Comparison of ENCODE assay signal across 9 cellular contexts in genomic region chr15:73368301-73369072, GRCh38. TPM values are rescaled to one million over a fixed set of nuclear protein-coding genes. Genes with fewer than 3 reads are reported as not detected.
A peak's percentile ranks its signal among the peaks of the same experiment; 100 is the strongest.
DNase-seq lines count a peak whose midpoint lies in the region; ATAC-seq and TF ChIP-seq lines count a peak whose summit lies in the region.
"Had no signal": no experiment of that assay in that cellular context is flagged by ENCODE, and none has a peak within 500 bp of the region (broad histone marks: within the 10 kb centered on the region; RNA-seq: fewer than 3 reads in every experiment).

Gene HCN4 (minus strand): TSS chr15:73368958. CDS start chr15:73368270, 688 bp downstream.

- ATAC-seq in GM19023 (IDR thresholded peaks at IDR 0.05; ENCODE audit: unreplicated experiment): no peak
- no peak for ATAC-seq in stimulated activated naive B cell treated with anti-CD40 and anti-IgM and Interleukin-4, amounts not matched to agents 10 μg/mL and 1 μg/mL and 100 μg/mL, for 72 hours (replicated peaks)

- peak within 1 kb of the TSS; percentile 66 for H2AFZ ChIP-seq in trophoblast cell (ENCODE audit: insufficient read depth, low read length, poor library complexity)

- peak within 1 kb of the TSS; percentile 10 for H4K12ac ChIP-seq in trophoblast cell (ENCODE audit: low read depth, low read length)

- intact Hi-C loops in head of caudate nucleus (cut with DNase I): no loop called here

- H4K8ac ChIP-seq in trophoblast cell (ENCODE audit: low read depth, low read length): peak within 1 kb of the TSS; percentile 51

- peak within 1 kb of the TSS; percentile 54 for H3K14ac ChIP-seq in trophoblast cell (ENCODE audit: low read length)

- H3K4me1 ChIP-seq in trophoblast cell (ENCODE audit: control insufficient read depth in 1 of 2, insufficient read depth in 2 of 2, low read length in 2 of 2): peaks cover 24 to 34% of the 10 kb centered on the region in 2 experiments

- H3K79me1 ChIP-seq in trophoblast cell (ENCODE audit: low read length): peaks cover 6% of the 10 kb centered on the region

- no peaks in the 10 kb centered on the region for H3K36me3 Mint-ChIP-seq in stimulated activated naive B cell treated with anti-CD40 and anti-IgM and Interleukin-4, amounts not matched to agents 10 μg/mL and 1 μg/mL and 100 μg/mL, for 72 hours

- H3K4me1 Mint-ChIP-seq in stimulated activated naive B cell treated with anti-CD40 and anti-IgM and Interleukin-4, amounts not matched to agents 10 μg/mL and 1 μg/mL and 100 μg/mL, for 72 hours: no peaks in the 10 kb centered on the region

- H3K27me3 Mint-ChIP-seq in stimulated activated naive B cell treated with anti-CD40 and anti-IgM and Interleukin-4, amounts not matched to agents 10 μg/mL and 1 μg/mL and 100 μg/mL, for 72 hours: peaks cover 55 to 75% of the 10 kb centered on the region in 2 donors

- H3K9me3 Mint-ChIP-seq in stimulated activated naive B cell treated with anti-CD40 and anti-IgM and Interleukin-4, amounts not matched to agents 10 μg/mL and 1 μg/mL and 100 μg/mL, for 72 hours: no peaks in the 10 kb centered on the region
- H3K9me3 Mint-ChIP-seq: activated T-cell treated with anti-CD3 and anti-CD28 coated beads, Interleukin-2, amount 50 U/mL, for 24 hours had no signal

- peaks cover 2% of the 10 kb centered on the region for H3K9me3 ChIP-seq in trophoblast cell (ENCODE audit: insufficient read depth, low read depth, low read length)

- peaks cover 22% of the 10 kb centered on the region for H3K27me3 ChIP-seq in trophoblast cell (ENCODE audit: insufficient read depth, low read length)

- peak within 1 kb of the TSS; percentile 76 for H3K4me3 ChIP-seq in trophoblast cell (ENCODE audit: low read depth, low read length)

- TF ChIP-seq CTCF in GM20000 (IDR thresholded peaks at IDR 0.05; ENCODE audit: extremely low read depth, missing control alignments): no peak

- H3K23ac ChIP-seq in trophoblast cell (ENCODE audit: low read length): no peak within 1 kb of the TSS

- H2BK5ac ChIP-seq in trophoblast cell (ENCODE audit: low read depth, low read length, poor library complexity): peak within 1 kb of the TSS; percentile 34

- WGBS in trophoblast cell (ENCODE audit: extremely low coverage, insufficient coverage, insufficient read length): no CpG with 5 or more reads among the region's 106 CpGs

- H3K4me3 Mint-ChIP-seq in stimulated activated naive B cell treated with anti-CD40 and anti-IgM and Interleukin-4, amounts not matched to agents 10 μg/mL and 1 μg/mL and 100 μg/mL, for 72 hours: no peak within 1 kb of the TSS
- H3K4me3 Mint-ChIP-seq: activated T-cell treated with anti-CD3 and anti-CD28 coated beads, Interleukin-2, amount 50 U/mL, for 24 hours had no signal

- H4K91ac ChIP-seq in trophoblast cell (ENCODE audit: low read depth, low read length): peak within 1 kb of the TSS; percentile 72

- peaks cover 3% of the 10 kb centered on the region for H3K79me2 ChIP-seq in trophoblast cell (ENCODE audit: control insufficient read depth, insufficient read depth, low read length, poor library complexity)

- H3K4me2 ChIP-seq in trophoblast cell (ENCODE audit: low read length): peak within 1 kb of the TSS; percentile 89

- H3K4ac ChIP-seq in trophoblast cell (ENCODE audit: low read depth, low read length): no peak within 1 kb of the TSS

- no peak within 1 kb of the TSS for H2BK12ac ChIP-seq in trophoblast cell (ENCODE audit: low read length)

- H3K18ac ChIP-seq in trophoblast cell (ENCODE audit: low read length): peak within 1 kb of the TSS; percentile 73

- H3K27ac ChIP-seq in trophoblast cell (ENCODE audit: low read depth, low read length): no peak within 1 kb of the TSS

- H2BK120ac ChIP-seq in trophoblast cell (ENCODE audit: insufficient read depth, low read length, poor library complexity): peak within 1 kb of the TSS; percentile 37

- DNase-seq in GM20000 (ENCODE audit: low spot score) (peak; percentile 44), NCI-H748 treated with DMSO at 0.1 percent for 48 hours (lab: John Stamatoyannopoulos, UW) (peak; percentile 7), head of caudate nucleus (peak in 41 of 42 donors; percentile 22 to 73 (median 51)), trophoblast cell (no peak), Kasumi-1 (lab: John Stamatoyannopoulos, UW) (no peak)
- DNase-seq in stimulated activated naive B cell treated with anti-CD40 and anti-IgM and Interleukin-4, amounts not matched to agents 10 μg/mL and 1 μg/mL and 100 μg/mL, for 72 hours: no peak
- no peak for DNase-seq in stimulated activated CD4-positive, alpha-beta T cell treated with anti-CD3 and anti-CD28 coated beads, Interleukin-2, amount 100 ng/mL, for 48 hours
- DNase-seq: activated T-cell treated with anti-CD3 and anti-CD28 coated beads, Interleukin-2, amount 50 U/mL, for 24 hours had no signal

- no peaks in the 10 kb centered on the region for H3K36me3 ChIP-seq in trophoblast cell (ENCODE audit: control insufficient read depth in 1 of 2, insufficient read depth in 2 of 2, low read length in 2 of 2)

- H2AK5ac ChIP-seq in trophoblast cell (ENCODE audit: low read length): no peak within 1 kb of the TSS

- peak within 1 kb of the TSS; percentile 13 for H3K9ac ChIP-seq in trophoblast cell (ENCODE audit: low read length)

- no peak within 1 kb of the TSS for H3K27ac Mint-ChIP-seq in stimulated activated naive B cell treated with anti-CD40 and anti-IgM and Interleukin-4, amounts not matched to agents 10 μg/mL and 1 μg/mL and 100 μg/mL, for 72 hours
- H3K27ac Mint-ChIP-seq: activated T-cell treated with anti-CD3 and anti-CD28 coated beads, Interleukin-2, amount 50 U/mL, for 24 hours had no signal

RNA-seq across cellular contexts. Expression of gene HCN4, which starts in this region (rescaled TPM):
- 2.9 and 3.0 TPM in 2 replicates for polyA plus RNA-seq in trophoblast cell (2013)

Comparison
In these comparisons a context has a peak if more than half of its experiments do, and no peak if none do; other contexts are left out.
1. DNase-seq: peak in GM20000 (single experiment), NCI-H748 treated with DMSO at 0.1 percent for 48 hours (single experiment) and head of caudate nucleus (41 of 42); none in trophoblast cell (0 of 2), stimulated activated naive B cell treated with anti-CD40 and anti-IgM and Interleukin-4, amounts not matched to agents 10 μg/mL and 1 μg/mL and 100 μg/mL, for 72 hours (single experiment), Kasumi-1 (0 of 2) and stimulated activated CD4-positive, alpha-beta T cell treated with anti-CD3 and anti-CD28 coated beads, Interleukin-2, amount 100 ng/mL, for 48 hours (0 of 2).